Comparison of ENCODE assay signal across 8 cellular contexts in the genomic region with DNA sequence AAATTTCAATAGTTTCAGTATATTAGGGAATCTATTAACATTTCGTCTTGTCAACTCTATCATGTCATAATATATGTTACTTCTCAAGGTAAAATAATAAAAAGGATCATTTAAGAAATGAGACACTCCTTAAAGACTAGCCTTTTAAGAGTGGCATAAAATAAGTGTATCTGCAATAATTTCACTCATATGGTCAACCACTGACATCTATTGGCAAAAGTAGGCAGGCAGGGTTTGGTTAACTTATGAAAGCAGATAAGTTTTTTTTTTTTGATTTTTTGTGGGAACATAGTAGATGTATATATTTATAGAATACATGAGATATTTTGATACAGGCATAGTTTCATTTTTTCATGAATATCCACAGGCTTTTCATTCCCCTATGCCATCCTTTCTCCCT. TPM values are rescaled to one million over a fixed set of nuclear protein-coding genes. Genes with fewer than 3 reads are reported as not detected.
DNase-seq lines count a peak whose midpoint lies in the region; ATAC-seq, FAIRE-seq and TF ChIP-seq lines count a peak whose summit lies in the region.

No MANE protein-coding gene starts in this region.

- DNase-seq in A549 (ENCODE audit: low read depth in 1 of 2, low spot score in 1 of 2) (peak in 1 of 2 experiments; percentile 40), H54 (ENCODE audit: insufficient read length, low spot score) (peak; percentile 1), OCI-M1 (lab: John Stamatoyannopoulos, UW) (peak; percentile 87), fibroblast of pulmonary artery (ENCODE audit: low read depth) (peak; percentile 86), NCI-H2029 treated with DMSO at 0.1 percent for 48 hours (lab: John Stamatoyannopoulos, UW) (no peak), Right ventricle myocardium inferior (ENCODE audit: missing footprints) (no peak), hippocampal formation (lab: John Stamatoyannopoulos, UW) (no peak)

- H3K4me2 ChIP-seq in A549: no peak overlapping the region

- peak; percentile 60 to 67 for TF ChIP-seq RAD21 in A549 (conservative IDR thresholded peaks at IDR 0.05 in 1 of 2, IDR thresholded peaks at IDR 0.05 in 1 of 2)

- H3K4me3 ChIP-seq in A549 (no peak overlapping the region), fibroblast of pulmonary artery (replicated peaks; ENCODE audit: low read depth, low read length) (no peak overlapping the region)

- H3K9me3 ChIP-seq in A549: no peaks in the 10 kb centered on the region

- intact Hi-C loops in Right ventricle myocardium inferior (cut with DNase I): loop anchor here (5.0 kb wide), 1 partner anchor 319 kb away; no protein-coding TSS in a partner anchor

- POLR2A ChIA-PET in A549 (lab: Yijun Ruan, JAX): no interaction called here

- FAIRE-seq in A549 (lab: Jason Lieb, UNC) (no peak), H54 (lab: Jason Lieb, UNC) (peak; percentile 23)

- CTCF ChIA-PET in A549 (lab: Yijun Ruan, JAX): no interaction called here

- no peak for ATAC-seq in A549
- no peak for ATAC-seq in HG03571 (IDR thresholded peaks at IDR 0.05; ENCODE audit: unreplicated experiment)
- ATAC-seq in Right ventricle myocardium inferior: no peak

- TF ChIP-seq CTCF in A549 (IDR thresholded peaks at IDR 0.05) (peak; percentile 52), fibroblast of pulmonary artery (IDR thresholded peaks at IDR 0.05; ENCODE audit: low read length, missing control alignments) (peak; percentile 87)

- WGBS in A549 (ENCODE audit: missing lambda C conversion rate): 17% methylated on average over 1 of the region's 1 CpG

- TF ChIP-seq POLR2A in A549 (IDR thresholded peaks at IDR 0.05; ENCODE audit: low read length) (no peak), H54 (IDR thresholded peaks at IDR 0.05; ENCODE audit: low read depth, low read length) (no peak)

- no peak for TF ChIP-seq EP300 in A549 (IDR thresholded peaks at IDR 0.05)

- no peak overlapping the region for H3K27ac ChIP-seq in A549

- H3K4me1 ChIP-seq in A549: no peaks in the 10 kb centered on the region

TF ChIP-seq in A549, 52 proteins besides CTCF, POLR2A, EP300 and RAD21:
- TF ChIP-seq JUN (IDR thresholded peaks at IDR 0.05): no peak
- no peak for TF ChIP-seq MAFK (IDR thresholded peaks at IDR 0.05; ENCODE audit: partially characterized antibody)
- no peak for TF ChIP-seq ESRRA (IDR thresholded peaks at IDR 0.05; ENCODE audit: borderline replicate concordance, low read length)
- no peak for TF ChIP-seq CEBPB (IDR thresholded peaks at IDR 0.05)
- TF ChIP-seq SMC3 (IDR thresholded peaks at IDR 0.05): peak; percentile 37; the same call in 2 of the 3 replicates

RNA-seq across cellular contexts. Expression of gene RGS21, which starts 5.5 kb away (rescaled TPM):
- polyA plus RNA-seq in A549 (2011; rRNA removed): not detected in 2 replicates
- polyA plus RNA-seq in A549 (2012; cell fraction: cytosol; rRNA removed): not detected in 2 replicates
- not detected in 2 replicates for polyA plus RNA-seq in A549 (2012; cell fraction: nucleus; rRNA removed)
- not detected in 3 replicates for polyA plus RNA-seq in A549 (2017; fragmentation: RNase III; extraction: RNeasy Plus Mini Kit Qiagen cat#74134 plus additional on column Dnase treatment)
- polyA minus RNA-seq in A549 (2011; rRNA and poly(A)+ RNA removed): not detected in 2 replicates
- not detected for total RNA-seq in Right ventricle myocardium inferior

Comparison
In these comparisons a context has a peak if more than half of its experiments do, and no peak if none do; other contexts are left out.
1. DNase-seq: peak in H54 (single experiment), OCI-M1 (single experiment) and fibroblast of pulmonary artery (single experiment); none in NCI-H2029 treated with DMSO at 0.1 percent for 48 hours (single experiment), Right ventricle myocardium inferior (single experiment) and hippocampal formation (0 of 2).